In the genomic region with DNA sequence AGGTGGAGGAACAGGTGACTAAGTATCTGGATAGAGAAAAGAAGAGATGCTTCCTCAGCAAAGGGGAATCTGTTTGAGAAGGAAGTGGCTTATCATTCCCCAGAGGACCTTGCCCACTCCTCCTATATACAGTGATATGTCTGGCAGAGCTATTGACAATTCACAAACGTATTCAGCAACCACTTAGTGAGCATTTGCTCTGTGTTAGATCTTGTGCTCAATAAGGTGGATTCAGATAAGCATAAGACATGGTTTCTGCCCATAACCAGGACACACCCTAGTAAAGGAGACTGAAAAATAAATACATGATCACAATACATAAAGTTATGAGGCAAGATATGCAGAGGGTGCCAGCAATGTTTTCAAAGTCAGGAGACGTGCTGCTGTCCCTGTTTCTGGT, we compare ENCODE assay signal across 9 cellular contexts. TPM values are rescaled to one million over a fixed set of nuclear protein-coding genes. Genes with fewer than 3 reads are reported as not detected.
A peak's percentile ranks its signal among the peaks of the same experiment; 100 is the strongest.
DNase-seq lines count a peak whose midpoint lies in the region; ATAC-seq and TF ChIP-seq lines count a peak whose summit lies in the region.
"Had no signal": no experiment of that assay in that cellular context is flagged by ENCODE, and none has a peak within 500 bp of the region (broad histone marks: within the 10 kb centered on the region; RNA-seq: fewer than 3 reads in every experiment).

No MANE protein-coding gene starts in this region.

- H3K4me1 Mint-ChIP-seq in IgD-negative memory B cell (peaks cover 26 to 33% (median 26%) of the 10 kb centered on the region in 3 donors), MCF 10A (ENCODE audit: insufficient read depth, unreplicated experiment) (peaks cover 20% of the 10 kb centered on the region)
- peaks cover 16 to 51% (median 40%) of the 10 kb centered on the region in 4 donors for H3K4me1 Mint-ChIP-seq in naive thymus-derived CD8-positive, alpha-beta T cell

- CTCF ChIA-PET in AG04450 (lab: Charles Lee) (interaction anchor here (0.6 to 1.5 kb wide), 2 partner anchors 48 to 175 kb away, joined by 3 to 9 read pairs; no protein-coding TSS in a partner anchor), MCF 10A (lab: Yijun Ruan, JAX) (interaction anchor here (1.1 to 2.6 kb wide), 5 partner anchors 45 to 176 kb away, joined by 4 to 20 read pairs (median 5); no protein-coding TSS in a partner anchor)

- no peaks in the 10 kb centered on the region; the same call in 1 of the 2 replicates for H3K9me3 ChIP-seq in AG04450 (ENCODE audit: control insufficient read depth, insufficient read depth, low read length)
- no peaks in the 10 kb centered on the region for H3K9me3 ChIP-seq in ovary

- H3K27me3 Mint-ChIP-seq in IgD-negative memory B cell (no peaks in the 10 kb centered on the region), MCF 10A (ENCODE audit: insufficient read depth, unreplicated experiment) (no peaks in the 10 kb centered on the region)
- no peaks in the 10 kb centered on the region for H3K27me3 Mint-ChIP-seq in naive thymus-derived CD8-positive, alpha-beta T cell

- H3K4me1 ChIP-seq in ovary (ENCODE audit: insufficient read depth): peaks cover 8% of the 10 kb centered on the region

- BruUV-seq in MCF 10A (replicated peaks; lab: Mats Ljungman, UMichigan): TSS peak; percentile 22

- H3K27ac ChIP-seq in AG04450 (ENCODE audit: low read depth, low read length) (no peak overlapping the region), ovary (no peak overlapping the region)

- intact Hi-C loops in MCF 10A (cut with micrococcal nuclease): no loop called here
- intact Hi-C loops in ovary (cut with DNase I): loop anchor here in 3 of 4 donors (2.0 to 10.0 kb wide), 4 partner anchors 52 to 738 kb away; a partner anchor contains a TSS

- H3K27me3 ChIP-seq in AG04450 (ENCODE audit: control insufficient read depth, insufficient read depth, low read length) (no peaks in the 10 kb centered on the region), ovary (no peaks in the 10 kb centered on the region)

- TF ChIP-seq EP300 in ovary (IDR thresholded peaks at IDR 0.05): no peak

- H3K36me3 ChIP-seq in ovary: no peaks in the 10 kb centered on the region

- DNase-seq in AG04450 (ENCODE audit: low read depth, low spot score) (no peak), MCF 10A (ENCODE audit: unreplicated experiment) (no peak), AG08396 (ENCODE audit: low spot score) (no peak), ovary (no peak), NCI-H526 (lab: John Stamatoyannopoulos, UW) (no peak)
- DNase-seq in naive thymus-derived CD8-positive, alpha-beta T cell: no peak
- no peak for DNase-seq in effector CD4-positive, alpha-beta T cell
- DNase-seq: NCI-H1436 had no signal

- no peak for TF ChIP-seq POLR2A in ovary (IDR thresholded peaks at IDR 0.05)

- H3K27ac Mint-ChIP-seq in IgD-negative memory B cell (peak overlapping the region in 2 of 3 donors; percentile 98 to 99), MCF 10A (ENCODE audit: low read depth, unreplicated experiment) (peak overlapping the region; percentile 72)
- H3K27ac Mint-ChIP-seq in naive thymus-derived CD8-positive, alpha-beta T cell: peak overlapping the region; percentile 79 to 99 (median 98)

- POLR2A ChIA-PET in AG04450 (lab: Yijun Ruan, JAX) (interaction anchor here (1.6 kb wide), 1 partner anchor 274 kb away, joined by 3 read pairs; no protein-coding TSS in a partner anchor), MCF 10A (lab: Yijun Ruan, JAX) (interaction anchor here (0.7 to 3.0 kb wide), 16 partner anchors 8 to 734 kb away, joined by 3 to 34 read pairs (median 4); a partner anchor contains a TSS)
- POLR2A ChIA-PET in naive thymus-derived CD8-positive, alpha-beta T cell (lab: Charles Lee): interaction anchor here (2.3 kb wide), 1 partner anchor 175 kb away, joined by 7 read pairs; no protein-coding TSS in a partner anchor

- ATAC-seq in naive thymus-derived CD8-positive, alpha-beta T cell: no peak

- H3K4me3 ChIP-seq in AG04450 (ENCODE audit: low read depth, low read length) (peak overlapping the region; percentile 93), ovary (no peak overlapping the region)

- H3K9me3 Mint-ChIP-seq in IgD-negative memory B cell (no peaks in the 10 kb centered on the region), MCF 10A (ENCODE audit: unreplicated experiment) (no peaks in the 10 kb centered on the region)
- H3K9me3 Mint-ChIP-seq in naive thymus-derived CD8-positive, alpha-beta T cell: no peaks in the 10 kb centered on the region

- H3K36me3 Mint-ChIP-seq in IgD-negative memory B cell: no peaks in the 10 kb centered on the region
- H3K36me3 Mint-ChIP-seq in MCF 10A (ENCODE audit: insufficient read depth, unreplicated experiment): peaks cover 10% of the 10 kb centered on the region
- peaks cover 0 to 17% (median 0%) of the 10 kb centered on the region in 3 donors for H3K36me3 Mint-ChIP-seq in naive thymus-derived CD8-positive, alpha-beta T cell

- 34 to 45% (median 39%) methylated on average over 2 of the region's 2 CpGs for WGBS in ovary, 3 donors

- TF ChIP-seq CTCF in AG04450 (IDR thresholded peaks at IDR 0.05; ENCODE audit: low read depth, low read length) (no peak), MCF 10A (IDR thresholded peaks at IDR 0.05; ENCODE audit: unreplicated experiment) (no peak), ovary (IDR thresholded peaks at IDR 0.05) (no peak)

- H3K4me3 Mint-ChIP-seq in IgD-negative memory B cell (peak overlapping the region; percentile 61 to 100 (median 79)), MCF 10A (ENCODE audit: unreplicated experiment) (peak overlapping the region; percentile 85)
- H3K4me3 Mint-ChIP-seq in naive thymus-derived CD8-positive, alpha-beta T cell: peak overlapping the region; percentile 85 to 100 (median 98)

RNA-seq across cellular contexts. Expression of a gene that starts 1.4 kb away (rescaled TPM):
- polyA plus RNA-seq in AG04450 (2011; rRNA removed): 45.2 and 53.9 TPM in 2 replicates
- polyA minus RNA-seq in AG04450 (2011; rRNA and poly(A)+ RNA removed): 17.5 and 20.4 TPM in 2 replicates
- polyA plus RNA-seq in IgD-negative memory B cell: 104 TPM
- total RNA-seq in MCF 10A (2022): 30.0 and 35.3 TPM in 2 replicates
- total RNA-seq in naive thymus-derived CD8-positive, alpha-beta T cell: 10 to 100 TPM; 31.6 to 32.7 TPM
- polyA plus RNA-seq in naive thymus-derived CD8-positive, alpha-beta T cell: 100 to 1,000 TPM in 1 of 3 donors, 10 to 100 TPM in 2; 80.3 to 103 (median 90.6) TPM
- 10 to 100 TPM; 20.3 to 38.8 (median 29.2) TPM for total RNA-seq in ovary
- polyA plus RNA-seq in ovary: 10 to 100 TPM; 25.8 to 50.8 TPM

RNA-seq across cellular contexts. Expression of a gene that starts 20.0 kb away (rescaled TPM):
- polyA plus RNA-seq in AG04450 (2011; rRNA removed): not detected in 2 replicates
- not detected in 2 replicates for polyA minus RNA-seq in AG04450 (2011; rRNA and poly(A)+ RNA removed)
- polyA plus RNA-seq in IgD-negative memory B cell: not detected
- not detected in 2 replicates for total RNA-seq in MCF 10A (2022)
- total RNA-seq in naive thymus-derived CD8-positive, alpha-beta T cell: not detected
- polyA plus RNA-seq in naive thymus-derived CD8-positive, alpha-beta T cell: not detected
- total RNA-seq in ovary: not detected
- polyA plus RNA-seq in ovary: not detected

RNA-seq across cellular contexts. Expression of a gene that starts 30.1 kb away (rescaled TPM):
- polyA plus RNA-seq in AG04450 (2011; rRNA removed) (not detected in 2 replicates), IgD-negative memory B cell (not detected), ovary (not detected)
- not detected in 2 replicates for polyA minus RNA-seq in AG04450 (2011; rRNA and poly(A)+ RNA removed)
- total RNA-seq in MCF 10A (2022) (not detected in 2 replicates), ovary (1 to 10 TPM in 2 of 7 donors, under 1 TPM in 2, not detected in 3; 0.20 to 3.7 (median 0.96) TPM)
- total RNA-seq in naive thymus-derived CD8-positive, alpha-beta T cell: not detected
- polyA plus RNA-seq in naive thymus-derived CD8-positive, alpha-beta T cell: under 1 TPM in 1 of 3 donors, not detected in 2; 0.09 TPM

RNA-seq across cellular contexts. Expression of a gene that starts 41.0 kb away (rescaled TPM):
- polyA plus RNA-seq in AG04450 (2011; rRNA removed) (11.1 and 12.3 TPM in 2 replicates), IgD-negative memory B cell (not detected), ovary (10 to 100 TPM in 1 of 2 donors, under 1 TPM in 1; 0.24 to 16.9 TPM)
- 13.5 and 15.8 TPM in 2 replicates for polyA minus RNA-seq in AG04450 (2011; rRNA and poly(A)+ RNA removed)
- total RNA-seq in MCF 10A (2022) (0.19 and 0.37 TPM in 2 replicates), ovary (1 to 10 TPM in 3 of 7 donors, under 1 TPM in 4; 0.24 to 1.6 (median 0.99) TPM)
- under 1 TPM; 0.34 to 0.96 TPM for total RNA-seq in naive thymus-derived CD8-positive, alpha-beta T cell
- polyA plus RNA-seq in naive thymus-derived CD8-positive, alpha-beta T cell: under 1 TPM in 1 of 3 donors, not detected in 2; 0.53 TPM

RNA-seq across cellular contexts. Expression of a gene that starts 51.8 kb away (rescaled TPM):
- 39.6 and 41.4 TPM in 2 replicates for polyA plus RNA-seq in AG04450 (2011; rRNA removed)
- polyA minus RNA-seq in AG04450 (2011; rRNA and poly(A)+ RNA removed): 9.1 and 12.2 TPM in 2 replicates
- 5.3 TPM for polyA plus RNA-seq in IgD-negative memory B cell
- total RNA-seq in MCF 10A (2022): 64.6 and 67.6 TPM in 2 replicates
- total RNA-seq in naive thymus-derived CD8-positive, alpha-beta T cell: 10 to 100 TPM; 17.1 to 17.6 TPM
- polyA plus RNA-seq in naive thymus-derived CD8-positive, alpha-beta T cell: 10 to 100 TPM; 14.9 to 18.0 (median 15.7) TPM
- 10 to 100 TPM; 12.4 to 26.2 (median 18.8) TPM for total RNA-seq in ovary
- polyA plus RNA-seq in ovary: 10 to 100 TPM; 20.8 to 42.3 TPM
